ENCODE assay signal across 28 cellular contexts in genomic region chr13:104450006-104450405, GRCh38.
"Had no signal": no experiment of that assay in that cellular context is flagged by ENCODE, and none has a peak within 500 bp of the region (broad histone marks: within the 10 kb centered on the region; RNA-seq: fewer than 3 reads in every experiment).

No MANE protein-coding gene starts in this region.

- H3K27ac Mint-ChIP-seq: naive thymus-derived CD8-positive, alpha-beta T cell; natural killer cell treated with Interleukin-12 subunit alpha and Interleukin-12 subunit beta and Interleukin-15 and Interleukin-18, amount 100 ng/mL, for 72 hours; nephron progenitor cell; stimulated activated memory B cell treated with anti-CD40 and anti-IgM and Interleukin-4, amounts not matched to agents 10 μg/mL and 1 μg/mL and 100 μg/mL, for 72 hours; stimulated activated naive CD8-positive, alpha-beta T cell treated with anti-CD3 and anti-CD28 coated beads, Interleukin-15, amount 100 ng/mL, for 72 hours had no signal

- H3K4me3 ChIP-seq: pancreas, prostate gland, right lobe of liver, sigmoid colon, suprapubic skin, testis, tibial artery, transverse colon, upper lobe of left lung, vagina had no signal

- H3K4me3 Mint-ChIP-seq: naive thymus-derived CD8-positive, alpha-beta T cell; natural killer cell treated with Interleukin-12 subunit alpha and Interleukin-12 subunit beta and Interleukin-15 and Interleukin-18, amount 100 ng/mL, for 72 hours; nephron progenitor cell; neural crest cell; stimulated activated memory B cell treated with anti-CD40 and anti-IgM and Interleukin-4, amounts not matched to agents 10 μg/mL and 1 μg/mL and 100 μg/mL, for 72 hours; stimulated activated naive CD8-positive, alpha-beta T cell treated with anti-CD3 and anti-CD28 coated beads, Interleukin-15, amount 100 ng/mL, for 72 hours had no signal

- H3K9me3 ChIP-seq: neutrophil, pancreas, prostate gland, right lobe of liver, suprapubic skin, testis, tibial artery, transverse colon, upper lobe of left lung, vagina had no signal

- H3K4me1 ChIP-seq: pancreas, prostate gland, right lobe of liver, sigmoid colon, suprapubic skin, testis, tibial artery, transverse colon, upper lobe of left lung, vagina had no signal

- H3K36me3 Mint-ChIP-seq: naive thymus-derived CD8-positive, alpha-beta T cell; stimulated activated memory B cell treated with anti-CD40 and anti-IgM and Interleukin-4, amounts not matched to agents 10 μg/mL and 1 μg/mL and 100 μg/mL, for 72 hours had no signal

- DNase-seq: naive thymus-derived CD8-positive, alpha-beta T cell; nephron progenitor cell; nucleus accumbens; pancreas; right cardiac atrium; right lobe of liver; sigmoid colon; small intestine; stimulated activated CD4-positive, alpha-beta T cell treated with anti-CD3 and anti-CD28 coated beads, Interleukin-15, amount 100 ng/mL, for 24 hours; stimulated activated CD4-positive, alpha-beta T cell treated with anti-CD3 and anti-CD28 coated beads, Interleukin-2, amount 100 ng/mL, for 24 hours; stimulated activated CD4-positive, alpha-beta T cell treated with anti-CD3 and anti-CD28 coated beads, Interleukin-4, amount 100 ng/mL, for 1 hour; stimulated activated CD4-positive, alpha-beta T cell treated with anti-CD3 and anti-CD28 coated beads, Interleukin-4, amount 100 ng/mL, for 4 hours; stimulated activated CD8-positive, alpha-beta memory T cell treated with anti-CD3 and anti-CD28 coated beads, Interleukin-4, amount 100 ng/mL, for 48 hours; stimulated activated naive CD4-positive, alpha-beta T cell; stimulated activated naive CD8-positive, alpha-beta T cell treated with anti-CD3 and anti-CD28 coated beads, Interleukin-15, amount 100 ng/mL, for 72 hours; stimulated activated naive CD8-positive, alpha-beta T cell treated with anti-CD3 and anti-CD28 coated beads, Interleukin-15, Interleukin-2, amounts not matched to agents 100 U/mL and 50 U/mL, for 24 hours; substantia nigra; testis; tibial artery; transverse colon; upper lobe of left lung had no signal

- H3K36me3 ChIP-seq: neutrophil, pancreas, prostate gland, right lobe of liver, sigmoid colon, suprapubic skin, tibial artery, transverse colon, upper lobe of left lung, vagina had no signal

- H3K27ac ChIP-seq: neutrophil, pancreas, prostate gland, right lobe of liver, sigmoid colon, suprapubic skin, testis, tibial artery, transverse colon, upper lobe of left lung, vagina had no signal

- H3K27me3 ChIP-seq: neutrophil, pancreas, right lobe of liver, sigmoid colon, suprapubic skin, testis, tibial artery, transverse colon, upper lobe of left lung, vagina had no signal

- H3K4me1 Mint-ChIP-seq: naive thymus-derived CD8-positive, alpha-beta T cell; nephron progenitor cell; neural crest cell; stimulated activated memory B cell treated with anti-CD40 and anti-IgM and Interleukin-4, amounts not matched to agents 10 μg/mL and 1 μg/mL and 100 μg/mL, for 72 hours; stimulated activated naive CD8-positive, alpha-beta T cell treated with anti-CD3 and anti-CD28 coated beads, Interleukin-15, amount 100 ng/mL, for 72 hours had no signal

- H3K27me3 Mint-ChIP-seq: natural killer cell treated with Interleukin-12 subunit alpha and Interleukin-12 subunit beta and Interleukin-15 and Interleukin-18, amount 100 ng/mL, for 72 hours; stimulated activated memory B cell treated with anti-CD40 and anti-IgM and Interleukin-4, amounts not matched to agents 10 μg/mL and 1 μg/mL and 100 μg/mL, for 72 hours had no signal
